ENCODE assay signal across 23 cellular contexts in the genomic region with DNA sequence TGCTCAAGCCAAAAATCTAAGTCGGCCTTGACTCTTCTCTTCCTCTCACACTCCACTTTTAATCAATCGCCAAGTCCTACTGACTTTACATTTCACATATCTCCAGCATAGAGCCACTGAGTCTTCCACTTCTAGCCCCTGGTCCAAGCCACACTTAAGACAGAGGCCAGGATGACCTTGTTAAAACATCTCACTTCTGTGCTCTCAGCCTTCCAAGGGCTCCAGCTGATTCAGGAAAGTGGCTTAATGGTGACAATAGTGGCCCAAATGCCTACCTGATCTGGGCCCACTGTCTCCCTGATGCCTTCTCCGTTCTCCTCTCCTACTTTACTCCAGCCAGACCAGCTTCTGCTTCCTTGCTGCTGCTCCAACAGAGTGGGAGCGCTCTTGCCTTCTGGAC. TPM values are rescaled to one million over a fixed set of nuclear protein-coding genes. Genes with fewer than 3 reads are reported as not detected.
DNase-seq lines count a peak whose midpoint lies in the region; ATAC-seq, FAIRE-seq and TF ChIP-seq lines count a peak whose summit lies in the region.
"Had no signal": no experiment of that assay in that cellular context is flagged by ENCODE, and none has a peak within 500 bp of the region (broad histone marks: within the 10 kb centered on the region; RNA-seq: fewer than 3 reads in every experiment).

No MANE protein-coding gene starts in this region.

- DNase-seq in cardiac septum (ENCODE audit: low spot score) (peak; percentile 22), left ventricle myocardium superior (no peak), nephron progenitor cell (no peak), urothelium cell line (ENCODE audit: low spot score) (no peak), GM19238 (ENCODE audit: insufficient read length, low spot score) (no peak), DMS 273 (lab: John Stamatoyannopoulos, UW; ENCODE audit: unreplicated experiment) (no peak)
- DNase-seq: Caco-2; CD4-positive, CD25-positive, alpha-beta regulatory T cell; CD8-positive, alpha-beta T cell; DMS 273 treated with DMSO at 0.1 percent for 48 hours; DMS79; EL; GF-D8; H9 had no signal

- no peak for TF ChIP-seq CTCF in nephron progenitor cell (IDR thresholded peaks at IDR 0.05)

- ATAC-seq in left ventricle myocardium superior (no peak), GM21619 (IDR thresholded peaks at IDR 0.05; ENCODE audit: unreplicated experiment) (no peak)
- ATAC-seq: CD8-positive, alpha-beta T cell; GM23338; HCT116 had no signal

- FAIRE-seq in urothelium cell line (lab: Jason Lieb, UNC) = peak; percentile 40
- FAIRE-seq: A204.1, GM12891, GM19239 had no signal

- H3K36me3 Mint-ChIP-seq in dendritic cell treated with granulocyte-macrophage colony-stimulating factor and Interleukin-4, amounts not matched to agents 40 ng/mL and 50 ng/mL, for 4 days (ENCODE audit: low read depth) = no peaks in the 10 kb centered on the region
- no peaks in the 10 kb centered on the region for H3K36me3 Mint-ChIP-seq in nephron progenitor cell (ENCODE audit: low read depth)
- H3K36me3 Mint-ChIP-seq: CD4-positive, CD25-positive, alpha-beta regulatory T cell; CD8-positive, alpha-beta T cell had no signal

- H3K27ac Mint-ChIP-seq in dendritic cell treated with granulocyte-macrophage colony-stimulating factor and Interleukin-4, amounts not matched to agents 40 ng/mL and 50 ng/mL, for 4 days = peak overlapping the region; percentile 72
- peak overlapping the region; percentile 18 for H3K27ac Mint-ChIP-seq in nephron progenitor cell
- H3K27ac Mint-ChIP-seq: B cell; CD4-positive, CD25-positive, alpha-beta regulatory T cell; CD8-positive, alpha-beta T cell; GM23338; H9 had no signal

- no peaks in the 10 kb centered on the region for H3K9me3 Mint-ChIP-seq in dendritic cell treated with granulocyte-macrophage colony-stimulating factor and Interleukin-4, amounts not matched to agents 40 ng/mL and 50 ng/mL, for 4 days
- no peaks in the 10 kb centered on the region for H3K9me3 Mint-ChIP-seq in nephron progenitor cell
- H3K9me3 Mint-ChIP-seq: CD4-positive, CD25-positive, alpha-beta regulatory T cell; CD8-positive, alpha-beta T cell; GM23338; H9 had no signal

- intact Hi-C loops in cardiac septum (cut with DNase I) = no loop called here
- intact Hi-C loops in left ventricle myocardium superior (cut with micrococcal nuclease) = no loop called here
- intact Hi-C loops in dendritic cell treated with granulocyte-macrophage colony-stimulating factor and Interleukin-4, amounts not matched to agents 40 ng/mL and 50 ng/mL, for 4 days (cut with micrococcal nuclease) = no loop called here

- peaks cover 50% of the 10 kb centered on the region for H3K4me1 Mint-ChIP-seq in dendritic cell treated with granulocyte-macrophage colony-stimulating factor and Interleukin-4, amounts not matched to agents 40 ng/mL and 50 ng/mL, for 4 days (ENCODE audit: low read depth)
- peaks cover 26% of the 10 kb centered on the region for H3K4me1 Mint-ChIP-seq in nephron progenitor cell
- H3K4me1 Mint-ChIP-seq: B cell; CD4-positive, CD25-positive, alpha-beta regulatory T cell had no signal

- peaks cover 7% of the 10 kb centered on the region for H3K27me3 Mint-ChIP-seq in dendritic cell treated with granulocyte-macrophage colony-stimulating factor and Interleukin-4, amounts not matched to agents 40 ng/mL and 50 ng/mL, for 4 days
- H3K27me3 Mint-ChIP-seq in nephron progenitor cell (ENCODE audit: low read depth, poor library complexity) = no peaks in the 10 kb centered on the region
- H3K27me3 Mint-ChIP-seq: B cell had no signal

- no peak overlapping the region for H3K4me3 Mint-ChIP-seq in dendritic cell treated with granulocyte-macrophage colony-stimulating factor and Interleukin-4, amounts not matched to agents 40 ng/mL and 50 ng/mL, for 4 days
- H3K4me3 Mint-ChIP-seq in nephron progenitor cell = no peak overlapping the region
- H3K4me3 Mint-ChIP-seq: B cell; CD4-positive, CD25-positive, alpha-beta regulatory T cell; CD8-positive, alpha-beta T cell; GM23338; H9 had no signal

RNA-seq across cellular contexts. Expression of gene TBATA, which starts 4.4 kb away (rescaled TPM):
- total RNA-seq in cardiac septum (not detected), left ventricle myocardium superior (not detected)
- total RNA-seq: B cell; Caco-2; CD4-positive, CD25-positive, alpha-beta regulatory T cell; CD8-positive, alpha-beta T cell; GM23338; H4; H9 had no signal

RNA-seq across cellular contexts. Expression of gene SGPL1, which starts 35.0 kb away (rescaled TPM):
- total RNA-seq in cardiac septum (17.3 TPM), left ventricle myocardium superior (15.3 TPM)
